In the genomic region with DNA sequence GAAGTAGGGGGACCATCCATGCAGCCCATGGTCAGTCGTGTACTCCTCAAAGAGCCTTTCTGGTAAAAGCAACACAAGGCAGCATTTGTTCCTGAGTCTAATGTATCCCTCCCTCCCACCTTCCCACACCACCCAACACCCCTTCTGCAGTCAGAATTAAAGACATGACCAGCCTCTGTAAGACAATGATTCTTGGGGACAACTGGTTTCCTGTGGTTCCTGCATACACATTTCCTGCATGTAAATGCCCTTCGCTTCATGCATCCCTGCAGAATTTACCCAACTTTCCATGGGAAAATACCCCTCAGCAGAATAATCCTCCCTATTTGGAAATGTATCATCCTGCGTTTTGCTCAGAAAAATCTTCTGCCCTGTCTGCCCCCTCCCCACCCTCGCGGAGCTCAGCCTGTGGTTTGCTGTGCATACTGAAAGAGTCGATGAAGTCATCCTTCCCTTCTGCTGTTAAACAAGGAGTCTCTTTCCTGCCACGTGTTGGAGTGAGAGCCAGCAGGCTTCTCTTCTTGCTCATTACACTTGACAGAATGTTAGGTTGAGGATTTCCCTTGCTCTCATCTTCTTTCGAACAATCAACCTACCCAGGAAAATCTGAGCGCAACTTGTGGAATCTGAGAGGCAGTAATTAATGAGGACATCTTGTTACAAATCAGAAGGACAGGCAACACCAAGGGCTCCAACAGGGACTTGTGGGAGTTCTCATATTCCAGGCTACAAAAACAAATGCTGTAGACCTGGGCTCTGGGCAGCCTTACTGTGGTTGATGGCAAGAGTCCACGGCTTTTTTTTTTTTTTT, we compare ENCODE assay signal across 8 cellular contexts.
DNase-seq lines count a peak whose midpoint lies in the region; ATAC-seq lines count a peak whose summit lies in the region.

No MANE protein-coding gene starts in this region.

- H3K36me3 Mint-ChIP-seq in T-helper 2 cell treated with Interferon-gamma antibody and Interleukin-4, amounts not matched to agents 5 μg/mL and 100 μg/mL, for 36 hours (ENCODE audit: low read depth), result no peaks in the 10 kb centered on the region

- H3K27me3 Mint-ChIP-seq in T-helper 2 cell treated with Interferon-gamma antibody and Interleukin-4, amounts not matched to agents 5 μg/mL and 100 μg/mL, for 36 hours (ENCODE audit: low read depth), result peaks cover 10% of the 10 kb centered on the region

- H3K27ac Mint-ChIP-seq in T-helper 2 cell treated with Interferon-gamma antibody and Interleukin-4, amounts not matched to agents 5 μg/mL and 100 μg/mL, for 36 hours, result no peak overlapping the region

- H3K9me3 Mint-ChIP-seq in T-helper 2 cell treated with Interferon-gamma antibody and Interleukin-4, amounts not matched to agents 5 μg/mL and 100 μg/mL, for 36 hours, result no peaks in the 10 kb centered on the region

- peak overlapping the region; percentile 75 for H3K4me3 Mint-ChIP-seq in T-helper 2 cell treated with Interferon-gamma antibody and Interleukin-4, amounts not matched to agents 5 μg/mL and 100 μg/mL, for 36 hours

- DNase-seq in Ammon's horn (ENCODE audit: low spot score), result peak; percentile 73
- peak; percentile 34 for DNase-seq in HK-2 (ENCODE audit: unreplicated experiment)
- DNase-seq in T-helper 2 cell treated with Interferon-gamma antibody and Interleukin-4, amounts not matched to agents 5 μg/mL and 100 μg/mL, for 36 hours (ENCODE audit: low spot score), result peak; percentile 43
- peak; percentile 33 for DNase-seq in globus pallidus (ENCODE audit: low spot score)
- DNase-seq in retina, result peak; percentile 72

- peaks cover 26% of the 10 kb centered on the region for H3K4me1 Mint-ChIP-seq in T-helper 2 cell treated with Interferon-gamma antibody and Interleukin-4, amounts not matched to agents 5 μg/mL and 100 μg/mL, for 36 hours (ENCODE audit: low read depth)

- ATAC-seq in GM19023 (IDR thresholded peaks at IDR 0.05; ENCODE audit: unreplicated experiment) (peak; percentile 71), HG03520 (IDR thresholded peaks at IDR 0.05; ENCODE audit: unreplicated experiment) (no peak), HG03280 (IDR thresholded peaks at IDR 0.05; ENCODE audit: unreplicated experiment) (no peak)
